In genomic region chr4:80162418-80162817, GRCh38 we compare ENCODE assay signal across 7 cellular contexts. TPM values are rescaled to one million over a fixed set of nuclear protein-coding genes. Genes with fewer than 3 reads are reported as not detected.
"Had no signal": no experiment of that assay in that cellular context is flagged by ENCODE, and none has a peak within 500 bp of the region (broad histone marks: within the 10 kb centered on the region; RNA-seq: fewer than 3 reads in every experiment).

No MANE protein-coding gene starts in this region.

- H3K27ac ChIP-seq: GM23248 had no signal

- FAIRE-seq: H1, H54, HTR-8/SVneo had no signal

- DNase-seq: GM23248, H9, HCEC 1CT, KG1 had no signal

- H3K4me3 ChIP-seq: GM23248 had no signal

- H3K9ac ChIP-seq: GM23248 had no signal

- H2AFZ ChIP-seq: GM23248 had no signal

RNA-seq across cellular contexts. Expression of gene PRDM8, which starts 34.9 kb away (rescaled TPM):
- total RNA-seq: H1, H9 had no signal
- polyA plus RNA-seq: H1 had no signal
